ENCODE assay signal across 13 cellular contexts in genomic region chr10:73842349-73842748, GRCh38.
"Had no signal": no experiment of that assay in that cellular context is flagged by ENCODE, and none has a peak within 500 bp of the region (broad histone marks: within the 10 kb centered on the region; RNA-seq: fewer than 3 reads in every experiment).

No MANE protein-coding gene starts in this region.

- H3K27me3 ChIP-seq: foreskin keratinocyte, sigmoid colon, testis, tibial nerve had no signal

- H3K27ac ChIP-seq: foreskin keratinocyte, testis, tibial nerve had no signal

- H3K9me3 ChIP-seq: sigmoid colon, testis, tibial nerve had no signal

- H3K4me1 Mint-ChIP-seq: immature natural killer cell; stimulated activated naive B cell treated with anti-CD40 and anti-IgM and Interleukin-4, amounts not matched to agents 10 μg/mL and 1 μg/mL and 100 μg/mL, for 72 hours; stimulated activated naive CD8-positive, alpha-beta T cell treated with anti-CD3 and anti-CD28 coated beads, Interleukin-15, amount 100 ng/mL, for 72 hours had no signal

- H3K27ac Mint-ChIP-seq: immature natural killer cell; stimulated activated naive B cell treated with anti-CD40 and anti-IgM and Interleukin-4, amounts not matched to agents 10 μg/mL and 1 μg/mL and 100 μg/mL, for 72 hours had no signal

- H3K4me1 ChIP-seq: foreskin keratinocyte, testis, tibial nerve had no signal

- H3K27me3 Mint-ChIP-seq: naive thymus-derived CD4-positive, alpha-beta T cell; stimulated activated naive B cell treated with anti-CD40 and anti-IgM and Interleukin-4, amounts not matched to agents 10 μg/mL and 1 μg/mL and 100 μg/mL, for 72 hours; stimulated activated naive CD8-positive, alpha-beta T cell treated with anti-CD3 and anti-CD28 coated beads, Interleukin-15, amount 100 ng/mL, for 72 hours had no signal

- H3K9me3 Mint-ChIP-seq: immature natural killer cell; naive thymus-derived CD4-positive, alpha-beta T cell; stimulated activated naive B cell treated with anti-CD40 and anti-IgM and Interleukin-4, amounts not matched to agents 10 μg/mL and 1 μg/mL and 100 μg/mL, for 72 hours; stimulated activated naive CD8-positive, alpha-beta T cell treated with anti-CD3 and anti-CD28 coated beads, Interleukin-15, amount 100 ng/mL, for 72 hours had no signal

- DNase-seq: effector memory CD4-positive, alpha-beta T cell; foreskin keratinocyte; immature natural killer cell; left ventricle myocardium superior; naive thymus-derived CD4-positive, alpha-beta T cell; sigmoid colon; stimulated activated CD4-positive, alpha-beta T cell treated with anti-CD3 and anti-CD28 coated beads, Interleukin-2, amount 100 ng/mL, for 24 hours; stimulated activated CD4-positive, alpha-beta T cell treated with anti-CD3 and anti-CD28 coated beads, Interleukin-4, amount 100 ng/mL, for 4 hours; stimulated activated naive B cell treated with anti-CD40 and anti-IgM and Interleukin-4, amounts not matched to agents 10 μg/mL and 1 μg/mL and 100 μg/mL, for 72 hours; stimulated activated naive CD8-positive, alpha-beta T cell treated with anti-CD3 and anti-CD28 coated beads, Interleukin-15, amount 100 ng/mL, for 72 hours; testis had no signal

- ATAC-seq: foreskin keratinocyte; left ventricle myocardium superior; naive thymus-derived CD4-positive, alpha-beta T cell; stimulated activated naive B cell treated with anti-CD40 and anti-IgM and Interleukin-4, amounts not matched to agents 10 μg/mL and 1 μg/mL and 100 μg/mL, for 72 hours; stimulated activated naive CD8-positive, alpha-beta T cell treated with anti-CD3 and anti-CD28 coated beads, Interleukin-15, amount 100 ng/mL, for 72 hours had no signal

- H3K4me3 Mint-ChIP-seq: immature natural killer cell; naive thymus-derived CD4-positive, alpha-beta T cell; stimulated activated naive B cell treated with anti-CD40 and anti-IgM and Interleukin-4, amounts not matched to agents 10 μg/mL and 1 μg/mL and 100 μg/mL, for 72 hours; stimulated activated naive CD8-positive, alpha-beta T cell treated with anti-CD3 and anti-CD28 coated beads, Interleukin-15, amount 100 ng/mL, for 72 hours had no signal

- H3K4me3 ChIP-seq: sigmoid colon, skin epidermis, testis, tibial nerve had no signal
